12 cellular contexts compared by ENCODE assay signal in genomic region chr15:39438260-39438659, GRCh38.
"Had no signal": no experiment of that assay in that cellular context is flagged by ENCODE, and none has a peak within 500 bp of the region (broad histone marks: within the 10 kb centered on the region; RNA-seq: fewer than 3 reads in every experiment).

No MANE protein-coding gene starts in this region.

- H3K9me3 ChIP-seq: ovary, SJCRH30, tibial artery had no signal

- H3K36me3 ChIP-seq: ovary, SJCRH30, tibial artery had no signal

- H3K27ac ChIP-seq: ovary, SJCRH30, skin epidermis, tibial artery had no signal

- ATAC-seq: left colon had no signal

- H3K4me3 ChIP-seq: ovary, SJCRH30, skin epidermis, tibial artery had no signal

- H3K4me1 ChIP-seq: SJCRH30 had no signal

- H3K27me3 ChIP-seq: ovary, SJCRH30, tibial artery had no signal

- DNase-seq: activated CD4-positive, alpha-beta memory T cell treated with anti-CD3 and anti-CD28 coated beads, Interleukin-2, amount 10 ng/mL, durations not matched to agents 7 days and 5 days; activated CD8-positive, alpha-beta memory T cell treated with anti-CD3 and anti-CD28 coated beads, Interleukin-2, amount 50 U/mL, for 48 hours; activated naive CD4-positive, alpha-beta T cell treated with anti-CD3 and anti-CD28 coated beads for 36 hours; caudate nucleus; cortex of kidney; endodermal cell; immature natural killer cell; left colon; ovary; SJCRH30 had no signal
